Comparison of ENCODE assay signal across 8 cellular contexts in genomic region chr2:28683100-28683706, GRCh38.
DNase-seq lines count a peak whose midpoint lies in the region; ATAC-seq lines count a peak whose summit lies in the region.

No MANE protein-coding gene starts in this region.

- no peak for ATAC-seq in HG03196 (IDR thresholded peaks at IDR 0.05; ENCODE audit: unreplicated experiment)
- ATAC-seq in GM19035 (IDR thresholded peaks at IDR 0.05; ENCODE audit: unreplicated experiment): no peak
- no peak for ATAC-seq in GM19395 (IDR thresholded peaks at IDR 0.05; ENCODE audit: unreplicated experiment)

- DNase-seq in DMS 273 treated with DMSO at 0.1 percent for 48 hours (lab: John Stamatoyannopoulos, UW) (peak; percentile 73), NCI-H446 treated with DMSO at 0.1 percent for 48 hours (lab: John Stamatoyannopoulos, UW) (peak; percentile 14), ecto neural progenitor cell (ENCODE audit: low spot score) (peak; percentile 60), mucosa of gallbladder (ENCODE audit: low spot score) (peak; percentile 69), HuH-7.5 (ENCODE audit: low spot score) (no peak)
